Comparison of ENCODE assay signal across 1 cellular context in the genomic region with DNA sequence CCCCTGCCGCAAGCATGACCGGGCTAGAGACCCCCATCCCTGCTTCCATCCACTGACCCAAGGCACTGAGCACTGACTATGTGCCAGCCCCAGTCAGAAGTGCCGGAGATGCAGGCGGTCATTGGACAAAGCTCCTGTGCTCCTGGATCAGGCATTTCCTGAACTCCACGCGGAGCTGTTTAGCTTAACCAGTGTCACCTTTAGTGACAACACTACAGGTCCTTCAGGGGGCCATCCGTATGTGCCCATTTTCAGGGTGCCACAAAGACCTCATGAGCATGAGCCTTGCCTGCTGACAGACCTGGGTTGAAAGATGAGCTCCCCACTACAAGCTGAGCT.
TF ChIP-seq lines count a peak whose summit lies in the region.

No MANE protein-coding gene starts in this region.

TF ChIP-seq in HepG2, 621 proteins besides CTCF, POLR2A, EP300 and RAD21 (continued from another document):
- TF ChIP-seq ZNF329 (CRISPR knock-in tag; IDR thresholded peaks at IDR 0.05; ENCODE audit: low read depth) (peak; percentile 96), ZNF17 (CRISPR knock-in tag; IDR thresholded peaks at IDR 0.05) (no peak), ATRX (CRISPR knock-in tag; IDR thresholded peaks at IDR 0.05; ENCODE audit: borderline replicate concordance) (no peak)
